8 cellular contexts compared by ENCODE assay signal in the genomic region with DNA sequence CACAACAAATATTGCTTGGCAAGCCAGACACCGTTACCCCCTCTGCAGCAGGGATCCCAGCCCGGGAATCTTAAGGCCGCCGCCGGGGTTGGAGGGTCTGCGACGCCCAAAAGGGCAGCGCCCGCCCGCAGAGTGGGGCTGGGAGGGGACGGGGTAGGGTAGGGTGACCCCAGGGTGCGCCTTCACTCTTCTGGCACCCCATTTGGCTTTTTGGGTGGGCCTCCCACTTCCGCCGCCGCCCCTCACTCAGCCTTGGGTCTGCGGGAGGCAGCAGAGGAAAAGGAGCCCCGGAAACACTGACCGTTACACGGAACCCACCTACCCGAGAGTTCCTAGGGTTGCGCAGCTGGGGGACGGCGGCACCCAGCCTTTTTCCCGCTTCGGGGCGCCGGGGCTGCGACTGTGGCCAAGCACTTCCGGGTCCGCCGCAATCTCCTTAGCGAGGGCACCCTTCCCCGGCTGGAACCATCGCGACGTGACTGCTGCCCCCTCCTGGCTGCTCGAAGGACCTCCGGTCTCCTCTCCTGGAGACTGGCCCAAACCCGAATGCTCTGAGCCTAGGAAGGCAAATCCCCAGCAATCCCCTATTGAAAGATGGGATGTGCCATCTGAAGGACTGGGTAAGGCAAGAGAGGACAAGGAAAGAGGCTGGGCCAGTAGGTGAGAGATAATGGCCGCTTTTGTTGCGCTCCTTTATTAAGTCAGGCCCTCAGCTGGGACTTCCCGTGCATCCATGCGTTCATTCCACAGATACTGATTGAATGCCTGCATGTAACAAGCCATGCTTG. TPM values are rescaled to one million over a fixed set of nuclear protein-coding genes. Genes with fewer than 3 reads are reported as not detected.
DNase-seq lines count a peak whose midpoint lies in the region; ATAC-seq, FAIRE-seq and TF ChIP-seq lines count a peak whose summit lies in the region.

TSS of gene PIGC (minus strand) at position 404 of the 788 bp plus-strand sequence. CDS start 1,447 bp downstream, outside the sequence.

- peaks cover 10% of the 10 kb centered on the region for H3K36me3 Mint-ChIP-seq in central memory CD8-positive, alpha-beta T cell (ENCODE audit: insufficient read depth)

- peaks cover 48% of the 10 kb centered on the region for H3K4me1 Mint-ChIP-seq in central memory CD8-positive, alpha-beta T cell

- H3K9me3 Mint-ChIP-seq in central memory CD8-positive, alpha-beta T cell = no peaks in the 10 kb centered on the region

- TF ChIP-seq CTCF in kidney (IDR thresholded peaks at IDR 0.05; ENCODE audit: borderline replicate concordance, extremely low read depth, insufficient read depth) = peak; percentile 84

- FAIRE-seq in kidney (lab: Jason Lieb, UNC) = no peak

- H3K9me3 ChIP-seq in kidney (ENCODE audit: control insufficient read depth in 1 of 2, low read length in 2 of 2) = no peaks in the 10 kb centered on the region

- peak within 1 kb of the TSS; percentile 93 for H3K27ac Mint-ChIP-seq in central memory CD8-positive, alpha-beta T cell (ENCODE audit: low read depth)

- peak; percentile 97 for DNase-seq in AG20443 (ENCODE audit: low spot score)
- peak; percentile 88 to 94 for DNase-seq in NCI-H446 (lab: John Stamatoyannopoulos, UW)
- peak; percentile 78 for DNase-seq in activated CD4-positive, CD25-positive, alpha-beta regulatory T cell treated with anti-CD3 and anti-CD28 coated beads, Interleukin-2, amount 50 U/mL, for 16 hours (ENCODE audit: low read depth, low spot score)
- DNase-seq in central memory CD8-positive, alpha-beta T cell (ENCODE audit: low spot score in 2 of 2) = peak; percentile 80 to 88
- DNase-seq in kidney = peak; percentile 97
- DNase-seq in stimulated activated CD4-positive, alpha-beta T cell treated with anti-CD3 and anti-CD28 coated beads, Interleukin-15, amount 100 ng/mL, for 24 hours = peak; percentile 97

- ATAC-seq in GM19025 (IDR thresholded peaks at IDR 0.05; ENCODE audit: low read depth, unreplicated experiment) = peak; percentile 100
- ATAC-seq in HG03342 (IDR thresholded peaks at IDR 0.05; ENCODE audit: unreplicated experiment) = peak; percentile 99
- peak; percentile 99 for ATAC-seq in central memory CD8-positive, alpha-beta T cell (replicated peaks; ENCODE audit: extremely low read depth, poor library complexity, severe bottlenecking)

- no peaks in the 10 kb centered on the region for H3K27me3 Mint-ChIP-seq in central memory CD8-positive, alpha-beta T cell

- H3K4me1 ChIP-seq in kidney (ENCODE audit: control insufficient read depth in 1 of 2, insufficient read depth in 1 of 2, low read depth in 1 of 2, low read length in 2 of 2) = peaks cover 7 to 10% of the 10 kb centered on the region in 2 donors

- H3K9ac ChIP-seq in kidney (ENCODE audit: low read length in 2 of 2) = peak within 1 kb of the TSS; percentile 61 to 70

- intact Hi-C loops in kidney (cut with DNase I) = no loop called here

- H3K36me3 ChIP-seq in kidney (ENCODE audit: control insufficient read depth in 1 of 2, insufficient read depth in 2 of 2, low read length in 2 of 2) = no peaks in the 10 kb centered on the region

- H3K4me3 Mint-ChIP-seq in central memory CD8-positive, alpha-beta T cell = peak within 1 kb of the TSS; percentile 90

- H3K27ac ChIP-seq in kidney (ENCODE audit: low read depth in 2 of 2, low read length in 2 of 2) = no peak within 1 kb of the TSS

- peak within 1 kb of the TSS; percentile 74 to 78 for H3K4me3 ChIP-seq in kidney (ENCODE audit: low read length in 2 of 2)

RNA-seq across cellular contexts. Expression of gene PIGC, which starts in this region (rescaled TPM):
- total RNA-seq in kidney = 27.6 TPM
- 28.6 TPM for polyA plus RNA-seq in kidney (ENCODE audit: insufficient read depth, low read depth, low replicate concordance)
